ENCODE assay signal across 1 cellular context in genomic region chr17:66531826-66532439, GRCh38.
TF ChIP-seq lines count a peak whose summit lies in the region.

No MANE protein-coding gene starts in this region.

TF ChIP-seq in K562, 482 proteins besides CTCF, POLR2A, EP300 and RAD21 (continued from another document):
- TF ChIP-seq TOE1 (IDR thresholded peaks at IDR 0.05; ENCODE audit: borderline replicate concordance) (peak; percentile 79), TOE1 (CRISPR knock-in tag; IDR thresholded peaks at IDR 0.05; ENCODE audit: borderline replicate concordance, low read depth) (no peak), POLR2B (IDR thresholded peaks at IDR 0.05; ENCODE audit: low read depth, partially characterized antibody) (no peak), TFE3 (CRISPR knock-in tag; IDR thresholded peaks at IDR 0.05) (peak; percentile 87), GABPB2 (CRISPR knock-in tag; conservative IDR thresholded peaks at IDR 0.05) (no peak), GTF2E2 (tag; IDR thresholded peaks at IDR 0.05) (no peak), RAD51 (IDR thresholded peaks at IDR 0.05; ENCODE audit: borderline replicate concordance, low read depth) (peak; percentile 77; the same call in 1 of the 2 replicates)
